Comparison of ENCODE assay signal across 8 cellular contexts in genomic region chr4:7295917-7296660, GRCh38.
DNase-seq lines count a peak whose midpoint lies in the region; ATAC-seq and TF ChIP-seq lines count a peak whose summit lies in the region.

No MANE protein-coding gene starts in this region.

- no peak overlapping the region for H3K4me2 ChIP-seq in PC-9

- DNase-seq in GM12864 (ENCODE audit: low read depth) (no peak), PC-9 (peak in 1 of 2 experiments; percentile 41), fibroblast of pulmonary artery (ENCODE audit: low read depth) (peak; percentile 29), prostate gland (ENCODE audit: low spot score) (no peak), NCI-H345 (lab: John Stamatoyannopoulos, UW) (no peak), CD14-positive monocyte (ENCODE audit: low spot score) (no peak)
- DNase-seq in activated CD4-positive, CD25-positive, alpha-beta regulatory T cell treated with anti-CD3 and anti-CD28 coated beads, Interleukin-2, amount 50 U/mL, for 72 hours, result no peak

- H2AFZ ChIP-seq in PC-9, result no peak overlapping the region

- H3K27me3 Mint-ChIP-seq in CD14-positive monocyte (ENCODE audit: low read depth in 3 of 3), result peaks cover 7 to 19% (median 14%) of the 10 kb centered on the region in 3 donors

- POLR2A ChIA-PET in PC-9 (lab: Charles Lee; ENCODE audit: unreplicated experiment), result no interaction called here

- H3K4me3 ChIP-seq in GM12864 (ENCODE audit: low read depth, low read length) (no peak overlapping the region), PC-9 (no peak overlapping the region), fibroblast of pulmonary artery (replicated peaks; ENCODE audit: low read depth, low read length) (no peak overlapping the region), prostate gland (no peak overlapping the region)

- no peaks in the 10 kb centered on the region for H3K4me1 ChIP-seq in PC-9 (replicated peaks; ENCODE audit: insufficient read depth)
- no peaks in the 10 kb centered on the region for H3K4me1 ChIP-seq in prostate gland (replicated peaks)

- no peaks in the 10 kb centered on the region for H3K9me2 ChIP-seq in PC-9 (ENCODE audit: insufficient read depth)

- ATAC-seq in GM21576 (IDR thresholded peaks at IDR 0.05; ENCODE audit: unreplicated experiment), result no peak

- no peak for TF ChIP-seq POLR2A in prostate gland (IDR thresholded peaks at IDR 0.05)

- H3F3A ChIP-seq in PC-9 (ENCODE audit: insufficient read depth, low read depth), result no peaks in the 10 kb centered on the region; the same call in 1 of the 2 replicates

- H3K36me3 Mint-ChIP-seq in CD14-positive monocyte, result no peaks in the 10 kb centered on the region

- WGBS in prostate gland, result 71% methylated on average over 15 of the region's 19 CpGs

- H3K27ac Mint-ChIP-seq in CD14-positive monocyte, result no peak overlapping the region

- H3K9me3 Mint-ChIP-seq in CD14-positive monocyte, result no peaks in the 10 kb centered on the region

- BruUV-seq in PC-9 (replicated peaks; lab: Mats Ljungman, UMichigan), result no TSS peak

- no peaks in the 10 kb centered on the region for H3K79me2 ChIP-seq in PC-9 (ENCODE audit: low read depth)

- H3K4me3 Mint-ChIP-seq in CD14-positive monocyte, result no peak overlapping the region

- TF ChIP-seq CTCF in GM12864 (IDR thresholded peaks at IDR 0.05; ENCODE audit: low read depth, low read length, missing control alignments) (peak; percentile 53), PC-9 (conservative IDR thresholded peaks at IDR 0.05) (peak; percentile 78), fibroblast of pulmonary artery (IDR thresholded peaks at IDR 0.05; ENCODE audit: low read length, missing control alignments) (peak; percentile 63), prostate gland (IDR thresholded peaks at IDR 0.05) (peak; percentile 46 to 74 (median 52)), CD14-positive monocyte (IDR thresholded peaks at IDR 0.05) (no peak)

- H3K27me3 ChIP-seq in PC-9 (ENCODE audit: insufficient read depth, low read depth), result no peaks in the 10 kb centered on the region
- no peaks in the 10 kb centered on the region for H3K27me3 ChIP-seq in prostate gland (replicated peaks; ENCODE audit: insufficient read depth)

- intact Hi-C loops in PC-9 (cut with micrococcal nuclease; ENCODE audit: unreplicated experiment), result loop anchor here (1.0 kb wide), 1 partner anchor 104 kb away; the partner anchor contains the start of gene SORCS2
- intact Hi-C loops in prostate gland (cut with DNase I), result loop anchor here (1.0 to 10.0 kb wide), 2 partner anchors 104 to 191 kb away; partner anchors contain the start of gene SORCS2
- intact Hi-C loops in CD14-positive monocyte (cut with micrococcal nuclease), result no loop called here

- CTCF ChIA-PET in PC-9 (lab: Charles Lee), result interaction anchor here (0.9 kb wide), 1 partner anchor 102 kb away, joined by 3 read pairs; no protein-coding TSS in a partner anchor

- H3K4me1 Mint-ChIP-seq in CD14-positive monocyte, result no peaks in the 10 kb centered on the region

- H3K36me3 ChIP-seq in PC-9 (ENCODE audit: low read depth) (no peaks in the 10 kb centered on the region), prostate gland (no peaks in the 10 kb centered on the region)

- no peak overlapping the region for H3K27ac ChIP-seq in PC-9
- no peak overlapping the region for H3K27ac ChIP-seq in prostate gland

- no peaks in the 10 kb centered on the region for H4K20me1 ChIP-seq in PC-9 (ENCODE audit: insufficient read depth)

- no peaks in the 10 kb centered on the region for H3K9me3 ChIP-seq in PC-9 (ENCODE audit: insufficient read depth, low read depth)
- H3K9me3 ChIP-seq in prostate gland, result no peaks in the 10 kb centered on the region

Comparison
In these comparisons a context has a peak if more than half of its experiments do, and no peak if none do; other contexts are left out.
1. intact Hi-C loops: an anchor here in PC-9 (1.0 kb wide) and prostate gland (1.0 to 10.0 kb wide); none called in CD14-positive monocyte.